In the genomic region with DNA sequence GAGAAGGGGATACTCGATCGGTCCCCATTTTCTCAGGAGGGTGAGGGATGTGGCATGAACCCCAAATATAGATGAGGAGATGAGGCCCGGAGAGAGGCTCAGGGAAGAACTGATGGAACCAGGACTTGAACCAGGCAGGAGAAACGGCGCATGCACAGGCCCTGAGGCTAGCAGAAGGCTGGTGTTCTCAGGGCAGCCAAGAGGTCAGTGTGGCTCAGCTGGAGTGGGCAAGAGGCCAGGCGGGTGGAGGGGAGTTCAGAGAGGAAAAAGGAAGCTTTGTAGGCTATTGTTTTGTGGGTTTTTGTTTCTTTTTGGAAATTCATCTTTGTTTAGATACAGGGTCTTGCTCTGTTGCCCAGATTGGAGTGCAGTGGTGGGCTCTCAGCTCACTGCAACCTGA, we compare ENCODE assay signal across 14 cellular contexts.
DNase-seq lines count a peak whose midpoint lies in the region; ATAC-seq and TF ChIP-seq lines count a peak whose summit lies in the region.
"Had no signal": no experiment of that assay in that cellular context is flagged by ENCODE, and none has a peak within 500 bp of the region (broad histone marks: within the 10 kb centered on the region; RNA-seq: fewer than 3 reads in every experiment).

No MANE protein-coding gene starts in this region.

- intact Hi-C loops in left ventricle myocardium inferior (cut with micrococcal nuclease), result no loop called here

- no peak for ATAC-seq in activated T-helper 17 cell treated with anti-CD3 and anti-CD28 coated beads, Interleukin-2, amount 50 U/mL, for 72 hours (replicated peaks)
- ATAC-seq in HG03565 (IDR thresholded peaks at IDR 0.05; ENCODE audit: unreplicated experiment), result no peak
- ATAC-seq: activated T-cell treated with anti-CD3 and anti-CD28 coated beads, Interleukin-2, amount 50 U/mL, for 72 hours; T-helper 17 cell had no signal

- H3K27me3 ChIP-seq in left ventricle myocardium inferior (ENCODE audit: low read depth), result no peaks in the 10 kb centered on the region
- H3K27me3 ChIP-seq: uterus had no signal

- no peak for TF ChIP-seq CTCF in astrocyte of the spinal cord (IDR thresholded peaks at IDR 0.05; ENCODE audit: low read depth, low read length)
- TF ChIP-seq CTCF in left ventricle myocardium inferior (IDR thresholded peaks at IDR 0.05; ENCODE audit: borderline replicate concordance), result no peak
- TF ChIP-seq CTCF in osteocyte (IDR thresholded peaks at IDR 0.05), result no peak

- no peaks in the 10 kb centered on the region for H3K27me3 Mint-ChIP-seq in osteocyte (ENCODE audit: unreplicated experiment)
- peaks cover 31% of the 10 kb centered on the region for H3K27me3 Mint-ChIP-seq in activated T-helper 17 cell treated with anti-CD3 and anti-CD28 coated beads, Interleukin-2, amount 50 U/mL, for 72 hours

- no peak overlapping the region for H3K27ac Mint-ChIP-seq in osteocyte (ENCODE audit: unreplicated experiment)
- H3K27ac Mint-ChIP-seq in activated T-helper 17 cell treated with anti-CD3 and anti-CD28 coated beads, Interleukin-2, amount 50 U/mL, for 72 hours, result no peak overlapping the region
- H3K27ac Mint-ChIP-seq: activated CD4-positive, alpha-beta T cell treated with anti-CD3 and anti-CD28 coated beads, Interleukin-2, amount 10 ng/mL, durations not matched to agents 7 days and 5 days; activated T-cell treated with anti-CD3 and anti-CD28 coated beads, Interleukin-2, amount 50 U/mL, for 72 hours; T-helper 17 cell had no signal

- H3K4me3 ChIP-seq in astrocyte of the spinal cord (ENCODE audit: low read depth, low read length) (no peak overlapping the region), left ventricle myocardium inferior (no peak overlapping the region)
- H3K4me3 ChIP-seq: uterus had no signal

- in situ Hi-C loops in astrocyte of the spinal cord (cut with HindIII; ENCODE audit: low sequenced_read_pairs), result no loop called here

- no peaks in the 10 kb centered on the region for H3K36me3 Mint-ChIP-seq in osteocyte (ENCODE audit: unreplicated experiment)
- H3K36me3 Mint-ChIP-seq in activated T-helper 17 cell treated with anti-CD3 and anti-CD28 coated beads, Interleukin-2, amount 50 U/mL, for 72 hours (ENCODE audit: low read depth), result no peaks in the 10 kb centered on the region

- no peaks in the 10 kb centered on the region for H3K9me3 Mint-ChIP-seq in osteocyte (ENCODE audit: unreplicated experiment)
- no peaks in the 10 kb centered on the region for H3K9me3 Mint-ChIP-seq in activated T-helper 17 cell treated with anti-CD3 and anti-CD28 coated beads, Interleukin-2, amount 50 U/mL, for 72 hours
- H3K9me3 Mint-ChIP-seq: activated CD4-positive, alpha-beta T cell treated with anti-CD3 and anti-CD28 coated beads, Interleukin-2, amount 10 ng/mL, durations not matched to agents 7 days and 5 days; activated T-cell treated with anti-CD3 and anti-CD28 coated beads, Interleukin-2, amount 50 U/mL, for 72 hours had no signal

- H3K4me1 ChIP-seq in left ventricle myocardium inferior, result peaks cover 4% of the 10 kb centered on the region
- H3K4me1 ChIP-seq: uterus had no signal

- peaks cover 25% of the 10 kb centered on the region for H3K4me1 Mint-ChIP-seq in osteocyte (ENCODE audit: unreplicated experiment)
- H3K4me1 Mint-ChIP-seq in activated T-helper 17 cell treated with anti-CD3 and anti-CD28 coated beads, Interleukin-2, amount 50 U/mL, for 72 hours, result peaks cover 5% of the 10 kb centered on the region
- H3K4me1 Mint-ChIP-seq: activated CD4-positive, alpha-beta T cell treated with anti-CD3 and anti-CD28 coated beads, Interleukin-2, amount 10 ng/mL, durations not matched to agents 7 days and 5 days had no signal

- peaks cover 3% of the 10 kb centered on the region for H3K9me3 ChIP-seq in left ventricle myocardium inferior (replicated peaks)
- H3K9me3 ChIP-seq: uterus had no signal

- no peak overlapping the region for H3K27ac ChIP-seq in left ventricle myocardium inferior (replicated peaks)
- H3K27ac ChIP-seq: uterus had no signal

- H3K4me3 Mint-ChIP-seq in osteocyte (ENCODE audit: unreplicated experiment), result no peak overlapping the region
- H3K4me3 Mint-ChIP-seq in activated T-helper 17 cell treated with anti-CD3 and anti-CD28 coated beads, Interleukin-2, amount 50 U/mL, for 72 hours, result no peak overlapping the region
- H3K4me3 Mint-ChIP-seq: activated CD4-positive, alpha-beta T cell treated with anti-CD3 and anti-CD28 coated beads, Interleukin-2, amount 10 ng/mL, durations not matched to agents 7 days and 5 days; activated T-cell treated with anti-CD3 and anti-CD28 coated beads, Interleukin-2, amount 50 U/mL, for 72 hours; T-helper 17 cell had no signal

- no peaks in the 10 kb centered on the region for H3K36me3 ChIP-seq in left ventricle myocardium inferior
- H3K36me3 ChIP-seq: uterus had no signal

- DNase-seq in EH (ENCODE audit: low read depth) (peak; percentile 63), astrocyte of the spinal cord (ENCODE audit: low read depth, low spot score) (peak; percentile 38), left ventricle myocardium inferior (peak; percentile 57), osteocyte (ENCODE audit: extremely low spot score, unreplicated experiment) (peak; percentile 90), NCI-H1092 (lab: John Stamatoyannopoulos, UW) (no peak), NK-92 (lab: John Stamatoyannopoulos, UW; ENCODE audit: unreplicated experiment) (no peak)
- DNase-seq: activated CD4-positive, alpha-beta T cell treated with anti-CD3 and anti-CD28 coated beads, Interleukin-2, amount 10 ng/mL, durations not matched to agents 7 days and 5 days; activated T-cell treated with anti-CD3 and anti-CD28 coated beads, Interleukin-2, amount 50 U/mL, for 72 hours; DMS53; stimulated activated CD4-positive, alpha-beta T cell treated with anti-CD3 and anti-CD28 coated beads, Interleukin-4, amount 100 ng/mL, for 1 hour; T-helper 17 cell; uterus had no signal

Comparison
In these comparisons a context has a peak if more than half of its experiments do, and no peak if none do; other contexts are left out.
1. DNase-seq: peak in EH (single experiment), astrocyte of the spinal cord (single experiment), left ventricle myocardium inferior (single experiment) and osteocyte (single experiment); none in NCI-H1092 (single experiment) and NK-92 (single experiment).